In the genomic region with DNA sequence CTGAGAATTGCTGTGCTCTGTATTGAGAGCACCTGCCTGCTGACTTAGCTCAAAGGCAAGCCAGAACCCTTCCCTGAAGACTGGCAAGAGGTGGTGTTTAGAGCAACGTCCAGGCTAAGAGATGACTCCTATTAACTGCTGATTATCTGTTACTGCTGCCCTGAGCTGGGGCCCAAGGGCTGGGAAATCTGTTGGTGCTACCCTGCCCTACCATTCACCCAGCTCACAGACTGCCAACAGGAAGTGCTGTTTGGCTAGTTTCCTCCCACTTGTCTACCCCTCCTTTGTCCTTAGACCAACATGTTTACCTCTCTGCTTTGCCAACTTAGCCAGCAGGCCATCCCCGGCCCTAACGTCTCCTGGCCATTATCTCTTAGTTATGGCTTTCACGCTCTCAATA, we compare ENCODE assay signal across 12 cellular contexts. TPM values are rescaled to one million over a fixed set of nuclear protein-coding genes. Genes with fewer than 3 reads are reported as not detected.
A peak's percentile ranks its signal among the peaks of the same experiment; 100 is the strongest.
DNase-seq lines count a peak whose midpoint lies in the region; ATAC-seq, FAIRE-seq and TF ChIP-seq lines count a peak whose summit lies in the region.
"Had no signal": no experiment of that assay in that cellular context is flagged by ENCODE, and none has a peak within 500 bp of the region (broad histone marks: within the 10 kb centered on the region; RNA-seq: fewer than 3 reads in every experiment).

No MANE protein-coding gene starts in this region.

- no peaks in the 10 kb centered on the region for H3K9me3 Mint-ChIP-seq in activated naive CD4-positive, alpha-beta T cell treated with anti-CD3 and anti-CD28 coated beads, Interleukin-2, amount 10 ng/mL, durations not matched to agents 7 days and 5 days
- no peaks in the 10 kb centered on the region for H3K9me3 Mint-ChIP-seq in T-helper 2 cell treated with Interferon-gamma antibody and Interleukin-4, amounts not matched to agents 5 μg/mL and 100 μg/mL, for 36 hours
- no peaks in the 10 kb centered on the region for H3K9me3 Mint-ChIP-seq in stimulated activated naive CD8-positive, alpha-beta T cell treated with anti-CD3 and anti-CD28 coated beads, Interleukin-15, amount 100 ng/mL, for 72 hours

- H3K36me3 Mint-ChIP-seq in activated naive CD4-positive, alpha-beta T cell treated with anti-CD3 and anti-CD28 coated beads, Interleukin-2, amount 10 ng/mL, durations not matched to agents 7 days and 5 days, result peaks cover 74% of the 10 kb centered on the region
- H3K36me3 Mint-ChIP-seq in T-helper 2 cell treated with Interferon-gamma antibody and Interleukin-4, amounts not matched to agents 5 μg/mL and 100 μg/mL, for 36 hours (ENCODE audit: low read depth), result peaks cover 64% of the 10 kb centered on the region

- no peak overlapping the region for H3K4me3 ChIP-seq in endothelial cell of umbilical vein (replicated peaks in 1 of 3; ENCODE audit: insufficient read depth in 1 of 3, low read depth in 1 of 3, low read length in 3 of 3)
- H3K4me3 ChIP-seq: transverse colon had no signal

- no peak overlapping the region for H2AFZ ChIP-seq in endothelial cell of umbilical vein (ENCODE audit: low read depth, low read length)
- H2AFZ ChIP-seq: parathyroid adenoma had no signal

- H3K4me3 Mint-ChIP-seq in activated naive CD4-positive, alpha-beta T cell treated with anti-CD3 and anti-CD28 coated beads, Interleukin-2, amount 10 ng/mL, durations not matched to agents 7 days and 5 days, result no peak overlapping the region
- H3K4me3 Mint-ChIP-seq in T-helper 2 cell treated with Interferon-gamma antibody and Interleukin-4, amounts not matched to agents 5 μg/mL and 100 μg/mL, for 36 hours, result peak overlapping the region; percentile 61
- H3K4me3 Mint-ChIP-seq in stimulated activated naive CD8-positive, alpha-beta T cell treated with anti-CD3 and anti-CD28 coated beads, Interleukin-15, amount 100 ng/mL, for 72 hours, result peak overlapping the region in 1 of 2 donors; percentile 5

- peak; percentile 79 for FAIRE-seq in endothelial cell of umbilical vein (lab: Jason Lieb, UNC)

- H3K27ac Mint-ChIP-seq in activated naive CD4-positive, alpha-beta T cell treated with anti-CD3 and anti-CD28 coated beads, Interleukin-2, amount 10 ng/mL, durations not matched to agents 7 days and 5 days, result peak overlapping the region; percentile 88
- H3K27ac Mint-ChIP-seq in T-helper 2 cell treated with Interferon-gamma antibody and Interleukin-4, amounts not matched to agents 5 μg/mL and 100 μg/mL, for 36 hours, result peak overlapping the region; percentile 85
- H3K27ac Mint-ChIP-seq in stimulated activated naive CD8-positive, alpha-beta T cell treated with anti-CD3 and anti-CD28 coated beads, Interleukin-15, amount 100 ng/mL, for 72 hours, result peak overlapping the region; percentile 52 to 76

- no peak for TF ChIP-seq POLR2A in endothelial cell of umbilical vein (IDR thresholded peaks at IDR 0.05; ENCODE audit: low read depth, low read length)

- H3K27ac ChIP-seq in endothelial cell of umbilical vein (ENCODE audit: insufficient read depth, low read depth, low read length), result peak overlapping the region; percentile 9
- H3K27ac ChIP-seq: parathyroid adenoma had no signal

- H3K27me3 ChIP-seq in endothelial cell of umbilical vein (ENCODE audit: control insufficient read depth in 2 of 2, insufficient read depth in 2 of 2, low read length in 2 of 2), result no peaks in the 10 kb centered on the region
- H3K27me3 ChIP-seq: transverse colon had no signal

- H3K4me1 ChIP-seq in endothelial cell of umbilical vein (ENCODE audit: control insufficient read depth, extremely low read depth, insufficient read depth, low read length), result peaks cover 30% of the 10 kb centered on the region

- POLR2A ChIA-PET in endothelial cell of umbilical vein (lab: Charles Lee), result no interaction called here

- CTCF ChIA-PET in activated naive CD4-positive, alpha-beta T cell treated with anti-CD3 and anti-CD28 coated beads, Interleukin-2, amount 10 ng/mL, durations not matched to agents 7 days and 5 days (lab: Charles Lee), result interaction anchor here (1.8 to 2.3 kb wide), 2 partner anchors 13 to 183 kb away, joined by 5 to 17 read pairs; no protein-coding TSS in a partner anchor
- CTCF ChIA-PET in endothelial cell of umbilical vein (lab: Charles Lee), result interaction anchor here (0.7 to 1.7 kb wide), 2 partner anchors 13 to 185 kb away, joined by 3 to 7 read pairs; no protein-coding TSS in a partner anchor

- no peaks in the 10 kb centered on the region for H3K9me3 ChIP-seq in endothelial cell of umbilical vein (replicated peaks; ENCODE audit: control insufficient read depth, insufficient read depth, low read length)
- H3K9me3 ChIP-seq: transverse colon had no signal

- BruUV-seq in endothelial cell of umbilical vein (replicated peaks; lab: Mats Ljungman, UMichigan), result no TSS peak

- dilution Hi-C loops in endothelial cell of umbilical vein (cut with MboI; ENCODE audit: extremely low pct_ligation_motif_present, low sequenced_read_pairs), result no loop called here

- ATAC-seq in stimulated activated naive CD8-positive, alpha-beta T cell treated with anti-CD3 and anti-CD28 coated beads, Interleukin-15, amount 100 ng/mL, for 72 hours, result no peak
- ATAC-seq in HG03025 (IDR thresholded peaks at IDR 0.05; ENCODE audit: low FRiP score, unreplicated experiment), result no peak
- ATAC-seq: Panc1 had no signal

- H3K9ac ChIP-seq in endothelial cell of umbilical vein (replicated peaks; ENCODE audit: extremely low read depth, insufficient read depth, low read length), result no peak overlapping the region
- H3K9ac ChIP-seq: parathyroid adenoma had no signal

- H3K9me1 ChIP-seq in endothelial cell of umbilical vein (replicated peaks; ENCODE audit: control insufficient read depth, extremely low read depth, insufficient read depth, low read length), result no peaks in the 10 kb centered on the region

- peaks cover 64% of the 10 kb centered on the region for H3K4me1 Mint-ChIP-seq in activated naive CD4-positive, alpha-beta T cell treated with anti-CD3 and anti-CD28 coated beads, Interleukin-2, amount 10 ng/mL, durations not matched to agents 7 days and 5 days
- peaks cover 52% of the 10 kb centered on the region for H3K4me1 Mint-ChIP-seq in T-helper 2 cell treated with Interferon-gamma antibody and Interleukin-4, amounts not matched to agents 5 μg/mL and 100 μg/mL, for 36 hours (ENCODE audit: low read depth)
- peaks cover 68% of the 10 kb centered on the region for H3K4me1 Mint-ChIP-seq in stimulated activated naive CD8-positive, alpha-beta T cell treated with anti-CD3 and anti-CD28 coated beads, Interleukin-15, amount 100 ng/mL, for 72 hours

- intact Hi-C loops in endothelial cell of umbilical vein (cut with micrococcal nuclease), result no loop called here

- peak overlapping the region; percentile 19 for H3K4me2 ChIP-seq in endothelial cell of umbilical vein (ENCODE audit: insufficient read depth, low read length)

- peak; percentile 25 for DNase-seq in activated naive CD4-positive, alpha-beta T cell treated with anti-CD3 and anti-CD28 coated beads, Interleukin-2, amount 10 ng/mL, durations not matched to agents 7 days and 5 days
- DNase-seq in activated naive CD4-positive, alpha-beta T cell (lab: John Stamatoyannopoulos, UW), result no peak
- no peak for DNase-seq in T-helper 2 cell treated with Interferon-gamma antibody and Interleukin-4, amounts not matched to agents 5 μg/mL and 100 μg/mL, for 36 hours (ENCODE audit: low spot score)
- DNase-seq in endothelial cell of umbilical vein (ENCODE audit: low read depth, low spot score), result peak; percentile 56
- no peak for DNase-seq in stimulated activated naive CD8-positive, alpha-beta T cell treated with anti-CD3 and anti-CD28 coated beads, Interleukin-15, amount 100 ng/mL, for 72 hours
- no peak for DNase-seq in GM03348 (ENCODE audit: low spot score)
- DNase-seq in NCI-H524 treated with DMSO at 0.1 percent for 48 hours (lab: John Stamatoyannopoulos, UW), result no peak
- DNase-seq: amygdala, transverse colon had no signal

- H4K20me1 ChIP-seq in endothelial cell of umbilical vein (replicated peaks; ENCODE audit: control insufficient read depth, extremely low read depth, insufficient read depth, low read length), result no peaks in the 10 kb centered on the region

- H3K79me2 ChIP-seq in endothelial cell of umbilical vein (ENCODE audit: control insufficient read depth, insufficient read depth, low read length), result no peaks in the 10 kb centered on the region
- H3K79me2 ChIP-seq: parathyroid adenoma had no signal

- no peaks in the 10 kb centered on the region for H3K27me3 Mint-ChIP-seq in activated naive CD4-positive, alpha-beta T cell treated with anti-CD3 and anti-CD28 coated beads, Interleukin-2, amount 10 ng/mL, durations not matched to agents 7 days and 5 days
- no peaks in the 10 kb centered on the region for H3K27me3 Mint-ChIP-seq in T-helper 2 cell treated with Interferon-gamma antibody and Interleukin-4, amounts not matched to agents 5 μg/mL and 100 μg/mL, for 36 hours (ENCODE audit: low read depth)
- H3K27me3 Mint-ChIP-seq in stimulated activated naive CD8-positive, alpha-beta T cell treated with anti-CD3 and anti-CD28 coated beads, Interleukin-15, amount 100 ng/mL, for 72 hours, result no peaks in the 10 kb centered on the region

- peaks cover 7 to 36% of the 10 kb centered on the region in 2 experiments for H3K36me3 ChIP-seq in endothelial cell of umbilical vein (ENCODE audit: control insufficient read depth in 2 of 2, extremely low read depth in 1 of 2, insufficient read depth in 2 of 2, low read length in 2 of 2)

- TF ChIP-seq CTCF in endothelial cell of umbilical vein (IDR thresholded peaks at IDR 0.05; ENCODE audit: extremely low read depth in 1 of 2, insufficient read depth in 1 of 2, low read depth in 1 of 2, low read length in 2 of 2), result no peak

RNA-seq across cellular contexts. Expression of a gene that starts 6.9 kb away (rescaled TPM):
- total RNA-seq in endothelial cell of umbilical vein, result 20.6 and 20.7 TPM in 2 replicates
- 43.6 and 44.0 TPM in 2 replicates for polyA plus RNA-seq in endothelial cell of umbilical vein
- polyA plus RNA-seq in endothelial cell of umbilical vein (2011; cell fraction: cytosol; rRNA removed), result 32.0 and 40.5 TPM in 2 replicates
- 103 and 115 TPM in 2 replicates for polyA plus RNA-seq in endothelial cell of umbilical vein (2011; cell fraction: nucleus; rRNA removed)
- polyA plus RNA-seq in endothelial cell of umbilical vein (2012), result 14.9 and 21.9 TPM in 2 replicates
- polyA minus RNA-seq in endothelial cell of umbilical vein, result 12.3 and 12.4 TPM in 2 replicates
- 6.3 TPM for polyA minus RNA-seq in endothelial cell of umbilical vein (2011; cell fraction: cytosol; rRNA and poly(A)+ RNA removed)
- polyA minus RNA-seq in endothelial cell of umbilical vein (2011; cell fraction: nucleus; rRNA and poly(A)+ RNA removed), result 7.5 and 10.4 TPM in 2 replicates

RNA-seq across cellular contexts. Expression of a gene that starts 7.0 kb away (rescaled TPM):
- total RNA-seq in endothelial cell of umbilical vein, result 201 and 203 TPM in 2 replicates
- 293 and 356 TPM in 2 replicates for polyA plus RNA-seq in endothelial cell of umbilical vein
- polyA plus RNA-seq in endothelial cell of umbilical vein (2011; cell fraction: cytosol; rRNA removed), result 308 and 363 TPM in 2 replicates
- 110 and 116 TPM in 2 replicates for polyA plus RNA-seq in endothelial cell of umbilical vein (2011; cell fraction: nucleus; rRNA removed)
- 140 and 160 TPM in 2 replicates for polyA plus RNA-seq in endothelial cell of umbilical vein (2012)
- polyA minus RNA-seq in endothelial cell of umbilical vein, result 116 and 133 TPM in 2 replicates
- 138 TPM for polyA minus RNA-seq in endothelial cell of umbilical vein (2011; cell fraction: cytosol; rRNA and poly(A)+ RNA removed)
- 22.7 TPM in 2 replicates for polyA minus RNA-seq in endothelial cell of umbilical vein (2011; cell fraction: nucleus; rRNA and poly(A)+ RNA removed)

RNA-seq across cellular contexts. Expression of a gene that starts 15.1 kb away (rescaled TPM):
- total RNA-seq in endothelial cell of umbilical vein, result 30.5 and 44.2 TPM in 2 replicates
- polyA plus RNA-seq in endothelial cell of umbilical vein, result 38.4 and 49.9 TPM in 2 replicates
- polyA plus RNA-seq in endothelial cell of umbilical vein (2011; cell fraction: cytosol; rRNA removed), result 13.9 and 28.1 TPM in 2 replicates
- polyA plus RNA-seq in endothelial cell of umbilical vein (2011; cell fraction: nucleus; rRNA removed), result 37.6 and 47.7 TPM in 2 replicates
- polyA plus RNA-seq in endothelial cell of umbilical vein (2012), result 5.6 and 6.2 TPM in 2 replicates
- polyA minus RNA-seq in endothelial cell of umbilical vein, result 7.9 and 9.5 TPM in 2 replicates
- polyA minus RNA-seq in endothelial cell of umbilical vein (2011; cell fraction: cytosol; rRNA and poly(A)+ RNA removed), result 17.3 TPM
- polyA minus RNA-seq in endothelial cell of umbilical vein (2011; cell fraction: nucleus; rRNA and poly(A)+ RNA removed), result 10.5 and 18.2 TPM in 2 replicates

RNA-seq across cellular contexts. Expression of a gene that starts 54.9 kb away (rescaled TPM):
- 151 and 160 TPM in 2 replicates for total RNA-seq in endothelial cell of umbilical vein
- 370 and 475 TPM in 2 replicates for polyA plus RNA-seq in endothelial cell of umbilical vein
- 338 and 363 TPM in 2 replicates for polyA plus RNA-seq in endothelial cell of umbilical vein (2011; cell fraction: cytosol; rRNA removed)
- polyA plus RNA-seq in endothelial cell of umbilical vein (2011; cell fraction: nucleus; rRNA removed), result 205 and 244 TPM in 2 replicates
- polyA plus RNA-seq in endothelial cell of umbilical vein (2012), result 154 and 161 TPM in 2 replicates
- 316 and 343 TPM in 2 replicates for polyA minus RNA-seq in endothelial cell of umbilical vein
- polyA minus RNA-seq in endothelial cell of umbilical vein (2011; cell fraction: cytosol; rRNA and poly(A)+ RNA removed), result 192 TPM
- polyA minus RNA-seq in endothelial cell of umbilical vein (2011; cell fraction: nucleus; rRNA and poly(A)+ RNA removed), result 84.3 and 117 TPM in 2 replicates

Comparison
In these comparisons a context has a peak if more than half of its experiments do, and no peak if none do; other contexts are left out.
1. DNase-seq: peak in activated naive CD4-positive, alpha-beta T cell treated with anti-CD3 and anti-CD28 coated beads, Interleukin-2, amount 10 ng/mL, durations not matched to agents 7 days and 5 days (single experiment) and endothelial cell of umbilical vein (single experiment); none in activated naive CD4-positive, alpha-beta T cell (0 of 4), T-helper 2 cell treated with Interferon-gamma antibody and Interleukin-4, amounts not matched to agents 5 μg/mL and 100 μg/mL, for 36 hours (single experiment), stimulated activated naive CD8-positive, alpha-beta T cell treated with anti-CD3 and anti-CD28 coated beads, Interleukin-15, amount 100 ng/mL, for 72 hours (0 of 2), GM03348 (single experiment) and NCI-H524 treated with DMSO at 0.1 percent for 48 hours (single experiment).
2. Peak in every context shown above with its lines, with median percentiles within 50 percentile points of each other: H3K27ac Mint-ChIP-seq.